In the genomic region with DNA sequence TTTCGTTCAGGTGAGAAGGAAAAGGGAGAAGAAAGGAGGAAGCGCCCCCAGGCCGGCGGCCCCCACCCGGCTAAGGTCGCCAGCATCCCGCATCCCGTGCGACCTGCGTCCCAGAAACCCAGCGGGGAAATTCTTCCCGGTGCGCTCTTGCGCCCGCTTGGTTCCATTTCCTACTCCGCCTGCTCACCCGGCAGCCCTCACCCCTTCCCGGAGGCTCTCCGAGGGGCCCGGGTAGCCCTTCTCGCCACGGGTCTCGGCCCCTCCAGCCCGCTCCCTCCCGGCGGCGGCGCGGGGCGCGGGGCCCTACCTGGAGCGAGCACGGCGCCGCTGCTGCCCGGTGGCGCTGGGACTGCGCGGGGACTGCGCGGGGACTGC, we compare ENCODE assay signal across 8 cellular contexts. TPM values are rescaled to one million over a fixed set of nuclear protein-coding genes. Genes with fewer than 3 reads are reported as not detected.
DNase-seq lines count a peak whose midpoint lies in the region; ATAC-seq and TF ChIP-seq lines count a peak whose summit lies in the region.

A gene (minus strand): TSS at position 373 of the 375 bp plus-strand sequence. CDS start 65,141 bp downstream, outside the sequence.

- DNase-seq in Caki2 (ENCODE audit: low read depth): peak; percentile 67
- peak; percentile 41 for DNase-seq in MG63
- DNase-seq in colonic mucosa: peak; percentile 40
- DNase-seq in posterior cingulate gyrus: no peak

- H3K9me3 ChIP-seq in MG63 (no peaks in the 10 kb centered on the region), colonic mucosa (no peaks in the 10 kb centered on the region), mononuclear cell (ENCODE audit: low read depth, low read length) (no peaks in the 10 kb centered on the region)

- peak; percentile 18 for ATAC-seq in GM21515 (IDR thresholded peaks at IDR 0.05; ENCODE audit: unreplicated experiment)
- ATAC-seq in GM18870 (IDR thresholded peaks at IDR 0.05; ENCODE audit: unreplicated experiment): no peak
- ATAC-seq in HG03378 (IDR thresholded peaks at IDR 0.05; ENCODE audit: unreplicated experiment): no peak

- H3K36me3 ChIP-seq in MG63 (no peaks in the 10 kb centered on the region), colonic mucosa (no peaks in the 10 kb centered on the region)

- peaks cover 38% of the 10 kb centered on the region for H3K27me3 ChIP-seq in MG63
- H3K27me3 ChIP-seq in colonic mucosa: no peaks in the 10 kb centered on the region
- no peaks in the 10 kb centered on the region for H3K27me3 ChIP-seq in mononuclear cell (ENCODE audit: insufficient read depth, low read length)

- no peak for TF ChIP-seq CTCF in colonic mucosa (IDR thresholded peaks at IDR 0.05)

- in situ Hi-C loops in Caki2 (cut with HindIII; ENCODE audit: low pct_unique_long_range_greater_than_20kb, low sequenced_read_pairs): no loop called here

- H3K27ac ChIP-seq in colonic mucosa: peak within 1 kb of the TSS; percentile 69

- H3K4me1 ChIP-seq in colonic mucosa (no peaks in the 10 kb centered on the region), mononuclear cell (ENCODE audit: insufficient read depth, low read length) (peaks cover 70% of the 10 kb centered on the region)

- peak within 1 kb of the TSS; percentile 80 for H3K4me3 ChIP-seq in MG63
- peak within 1 kb of the TSS; percentile 55 for H3K4me3 ChIP-seq in colonic mucosa
- H3K4me3 ChIP-seq in mononuclear cell (ENCODE audit: low read length): peak within 1 kb of the TSS; percentile 82

- H3K9ac ChIP-seq in colonic mucosa (ENCODE audit: low read depth in 2 of 2, low read length in 2 of 2): peak within 1 kb of the TSS; percentile 66 to 70

- intact Hi-C loops in colonic mucosa (cut with DNase I): no loop called here
- intact Hi-C loops in posterior cingulate gyrus (cut with DNase I): loop anchor here (1.0 to 2.0 kb wide), 3 partner anchors 68 to 133 kb away; no protein-coding TSS in a partner anchor

RNA-seq across cellular contexts. Expression of the gene that starts here (rescaled TPM):
- total RNA-seq in Caki2 (2014; rRNA removed; shearing (Covaris generic); ENCODE audit: low replicate concordance): 9.8 and 10.8 TPM in 2 replicates
- total RNA-seq in MG63 (2014; rRNA removed; shearing (Covaris generic); ENCODE audit: low replicate concordance): 0.05 and 0.16 TPM in 2 replicates
- under 1 TPM; 0.93 to 0.94 TPM for total RNA-seq in colonic mucosa
- total RNA-seq in mononuclear cell: 43.2 TPM

Comparison
In these comparisons a context has a peak if more than half of its experiments do, and no peak if none do; other contexts are left out.
1. Peak in DNase-seq and H3K4me3 ChIP-seq in MG63; RNA of the gene not detected or under 1 TPM.
2. Peak in DNase-seq, H3K4me3 ChIP-seq, H3K27ac ChIP-seq and H3K9ac ChIP-seq in colonic mucosa; RNA of the gene not detected or under 1 TPM.